In the genomic region with DNA sequence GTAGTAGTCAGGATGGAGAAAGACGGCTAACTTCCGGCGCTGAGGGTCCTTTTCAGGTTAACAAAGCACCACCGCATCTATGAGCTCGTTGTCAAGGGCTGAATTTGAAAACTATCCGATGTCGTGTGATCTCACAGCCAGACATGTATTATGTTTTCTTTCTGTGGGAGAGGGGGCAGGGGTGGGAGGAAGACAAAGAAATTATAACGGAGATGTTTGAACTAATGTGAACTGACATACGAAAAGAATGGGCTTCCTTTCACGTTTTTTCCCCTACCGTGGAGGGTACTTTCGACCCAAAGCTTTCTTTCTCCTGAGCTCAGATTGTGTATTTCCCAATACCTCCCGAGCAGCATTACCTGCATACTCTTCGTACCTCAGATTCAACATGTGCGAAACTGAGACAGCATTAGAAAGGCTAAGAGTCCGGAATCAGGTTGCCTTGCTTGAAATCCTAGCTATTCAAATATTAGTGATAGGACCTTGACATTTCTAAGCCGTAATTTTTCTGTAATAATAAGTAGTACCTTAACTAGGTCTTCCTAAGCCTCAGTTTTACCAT, we compare ENCODE assay signal across 8 cellular contexts. TPM values are rescaled to one million over a fixed set of nuclear protein-coding genes. Genes with fewer than 3 reads are reported as not detected.
DNase-seq lines count a peak whose midpoint lies in the region; ATAC-seq and TF ChIP-seq lines count a peak whose summit lies in the region.

No MANE protein-coding gene starts in this region.

- intact Hi-C loops in mucosa of descending colon (cut with DNase I, micrococcal nuclease) = loop anchor here in 1 of 2 donors (10.0 kb wide), 1 partner anchor 70 kb away; no protein-coding TSS in a partner anchor

- peaks cover 42% of the 10 kb centered on the region for H3K4me1 ChIP-seq in HUES64 (ENCODE audit: insufficient read depth, low read length)
- peaks cover 25% of the 10 kb centered on the region for H3K4me1 ChIP-seq in mucosa of descending colon (ENCODE audit: low read depth)

- no peaks in the 10 kb centered on the region for H3K27me3 ChIP-seq in HUES64 (ENCODE audit: insufficient read depth, low read length)

- TF ChIP-seq CTCF in 22Rv1 (IDR thresholded peaks at IDR 0.05) (no peak), cardiac fibroblast (IDR thresholded peaks at IDR 0.05; ENCODE audit: low read depth, low read length) (no peak), mucosa of descending colon (IDR thresholded peaks at IDR 0.05) (no peak)

- DNase-seq in cardiac fibroblast (ENCODE audit: low read depth in 2 of 2) = no peak
- no peak for DNase-seq in mucosa of descending colon
- DNase-seq in activated effector memory CD4-positive, alpha-beta T cell treated with anti-CD3 and anti-CD28 coated beads, Interleukin-2, amount 50 U/mL, for 16 hours = no peak
- DNase-seq in NCI-H2171 (lab: John Stamatoyannopoulos, UW) = no peak

- H3K36me3 ChIP-seq in HUES64 (ENCODE audit: insufficient read depth, low read length) (no peaks in the 10 kb centered on the region), mucosa of descending colon (ENCODE audit: low read depth) (no peaks in the 10 kb centered on the region)

- no peak for ATAC-seq in mucosa of descending colon
- no peak for ATAC-seq in HG03045 (IDR thresholded peaks at IDR 0.05; ENCODE audit: unreplicated experiment)
- no peak for ATAC-seq in GM18873 (IDR thresholded peaks at IDR 0.05; ENCODE audit: low FRiP score, unreplicated experiment)

- H3K4me3 ChIP-seq in HUES64 (ENCODE audit: low read length) (peak overlapping the region; percentile 76), cardiac fibroblast (replicated peaks in 1 of 2; ENCODE audit: low read depth in 2 of 2, low read length in 2 of 2) (peak overlapping the region; percentile 52 to 53), mucosa of descending colon (peak overlapping the region; percentile 51)

- 59% methylated on average over 16 of the region's 17 CpGs for WGBS in HUES64

- H3K27ac ChIP-seq in 22Rv1 = peak overlapping the region; percentile 62
- peak overlapping the region; percentile 67; the same call in 1 of the 2 replicates for H3K27ac ChIP-seq in HUES64 (ENCODE audit: low read depth, low read length)

- no peak overlapping the region for H3K9ac ChIP-seq in HUES64 (ENCODE audit: low read depth, low read length)

- H3K9me3 ChIP-seq in HUES64 (ENCODE audit: insufficient read depth, low read depth, low read length) = no peaks in the 10 kb centered on the region
- no peaks in the 10 kb centered on the region for H3K9me3 ChIP-seq in mucosa of descending colon

RNA-seq across cellular contexts. Expression of a gene that starts 0.7 kb away (rescaled TPM):
- 102 TPM for polyA plus RNA-seq in HUES64 (2013, experiment 1 of 2)
- 111 TPM for polyA plus RNA-seq in HUES64 (2013, experiment 2 of 2)
- 100 to 1,000 TPM in 2 of 3 donors, 10 to 100 TPM in 1; 73.5 to 125 (median 116) TPM for total RNA-seq in mucosa of descending colon
